Comparison of ENCODE assay signal across 11 cellular contexts in genomic region chr14:46861753-46862152, GRCh38.
"Had no signal": no experiment of that assay in that cellular context is flagged by ENCODE, and none has a peak within 500 bp of the region (broad histone marks: within the 10 kb centered on the region; RNA-seq: fewer than 3 reads in every experiment).

No MANE protein-coding gene starts in this region.

- H3K4me1 ChIP-seq: HAP-1 had no signal

- FAIRE-seq: H1, H54 had no signal

- ATAC-seq: GM23338, HCT116 had no signal

- H3K27ac ChIP-seq: GM23248 had no signal

- H3K9ac ChIP-seq: GM23248 had no signal

- DNase-seq: GM23248, GOT3, H7, H9, HCEC 1CT, HFFc6 had no signal

- H3K36me3 ChIP-seq: HAP-1 had no signal

- H3K4me3 ChIP-seq: GM23248, GM23338, HAP-1 had no signal

- H3K4me2 ChIP-seq: GM23338 had no signal

- H2AFZ ChIP-seq: GM23248, GM23338 had no signal
